ENCODE assay signal across 2 cellular contexts in the genomic region with DNA sequence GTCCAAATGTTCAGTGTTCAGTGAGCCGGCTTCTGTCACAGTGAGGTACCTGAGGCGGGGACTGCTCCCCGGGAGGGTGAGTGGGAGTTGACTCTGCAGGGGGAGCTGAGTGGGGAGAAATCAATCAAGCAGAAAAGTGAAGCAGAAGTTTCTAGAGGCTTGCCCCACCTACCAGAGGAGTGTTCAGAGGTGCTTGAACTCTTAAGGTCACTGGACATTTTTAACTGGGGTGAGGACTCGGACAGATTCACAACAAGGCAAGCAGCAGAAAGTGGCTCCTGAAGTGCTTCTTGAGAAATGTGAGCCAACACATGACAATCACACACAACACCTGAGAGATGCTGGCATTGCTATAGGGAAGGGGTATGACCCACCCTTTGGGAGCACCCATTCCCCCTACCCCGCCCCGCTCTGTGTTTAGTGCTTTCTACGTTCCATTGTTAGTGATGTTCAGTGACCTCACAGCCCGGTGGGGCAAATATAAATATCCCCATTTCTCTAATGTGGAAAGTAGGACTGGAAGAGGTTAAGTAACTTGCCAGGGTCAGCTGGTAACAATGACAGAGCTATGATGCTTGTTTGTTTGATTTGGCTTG.
TF ChIP-seq lines count a peak whose summit lies in the region.

No MANE protein-coding gene starts in this region.

TF ChIP-seq in HCT116, 20 proteins besides CTCF, POLR2A, EP300 and RAD21:
- TF ChIP-seq EZH2phosphoT487 (IDR thresholded peaks at IDR 0.05; ENCODE audit: borderline replicate concordance) (no peak), ELF1 (IDR thresholded peaks at IDR 0.05; ENCODE audit: borderline replicate concordance, low read depth) (no peak), SP1 (IDR thresholded peaks at IDR 0.05; ENCODE audit: low read depth) (no peak), ZNF274 (IDR thresholded peaks at IDR 0.05; ENCODE audit: low read depth, low read length) (no peak), REST (IDR thresholded peaks at IDR 0.05; ENCODE audit: low read depth) (no peak), POLR2AphosphoS5 (IDR thresholded peaks at IDR 0.05; ENCODE audit: low read depth, low read length) (no peak), JUND (IDR thresholded peaks at IDR 0.05) (no peak), EGR1 (IDR thresholded peaks at IDR 0.05; ENCODE audit: low read depth) (no peak), YY1 (IDR thresholded peaks at IDR 0.05; ENCODE audit: extremely low read depth, insufficient replicate concordance, low read depth, low read length) (no peak), TCF7L2 (IDR thresholded peaks at IDR 0.05; ENCODE audit: borderline replicate concordance, extremely low read depth, insufficient read depth, insufficient read length) (no peak)
- TF ChIP-seq, protein P1, sequence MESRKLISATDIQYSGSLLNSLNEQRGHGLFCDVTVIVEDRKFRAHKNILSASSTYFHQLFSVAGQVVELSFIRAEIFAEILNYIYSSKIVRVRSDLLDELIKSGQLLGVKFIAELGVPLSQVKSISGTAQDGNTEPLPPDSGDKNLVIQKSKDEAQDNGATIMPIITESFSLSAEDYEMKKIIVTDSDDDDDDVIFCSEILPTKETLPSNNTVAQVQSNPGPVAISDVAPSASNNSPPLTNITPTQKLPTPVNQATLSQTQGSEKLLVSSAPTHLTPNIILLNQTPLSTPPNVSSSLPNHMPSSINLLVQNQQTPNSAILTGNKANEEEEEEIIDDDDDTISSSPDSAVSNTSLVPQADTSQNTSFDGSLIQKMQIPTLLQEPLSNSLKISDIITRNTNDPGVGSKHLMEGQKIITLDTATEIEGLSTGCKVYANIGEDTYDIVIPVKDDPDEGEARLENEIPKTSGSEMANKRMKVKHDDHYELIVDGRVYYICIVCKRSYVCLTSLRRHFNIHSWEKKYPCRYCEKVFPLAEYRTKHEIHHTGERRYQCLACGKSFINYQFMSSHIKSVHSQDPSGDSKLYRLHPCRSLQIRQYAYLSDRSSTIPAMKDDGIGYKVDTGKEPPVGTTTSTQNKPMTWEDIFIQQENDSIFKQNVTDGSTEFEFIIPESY (IDR thresholded peaks at IDR 0.05; ENCODE audit: extremely low read depth, insufficient replicate concordance, low read length): no peak
TF ChIP-seq in HCT116: peak in this region for 0.

TF ChIP-seq in GM12878, 131 proteins besides CTCF, POLR2A, EP300 and RAD21:
- TF ChIP-seq PAX5 (IDR thresholded peaks at IDR 0.05; ENCODE audit: borderline replicate concordance, low read depth, low read length): peak; percentile 56; the same call in 1 of the 2 replicates
- peak in 1 of 2 experiments; percentile 61; a peak in 1 of 3 replicates for TF ChIP-seq EGR1 (IDR thresholded peaks at IDR 0.05; ENCODE audit: borderline replicate concordance in 1 of 2, low read depth in 2 of 2, low read length in 2 of 2)
- TF ChIP-seq NR2F1 (conservative IDR thresholded peaks at IDR 0.05): 0 out of 2 replicates have a peak, but pooled peaks have one; percentile 13
- TF ChIP-seq MEF2A (IDR thresholded peaks at IDR 0.05; ENCODE audit: insufficient read depth, low read depth, low read length): 0 out of 2 replicates have a peak, but pooled peaks have one; percentile 22
- TF ChIP-seq HDGF (IDR thresholded peaks at IDR 0.05): no peak
